Comparison of ENCODE assay signal across 8 cellular contexts in the genomic region with DNA sequence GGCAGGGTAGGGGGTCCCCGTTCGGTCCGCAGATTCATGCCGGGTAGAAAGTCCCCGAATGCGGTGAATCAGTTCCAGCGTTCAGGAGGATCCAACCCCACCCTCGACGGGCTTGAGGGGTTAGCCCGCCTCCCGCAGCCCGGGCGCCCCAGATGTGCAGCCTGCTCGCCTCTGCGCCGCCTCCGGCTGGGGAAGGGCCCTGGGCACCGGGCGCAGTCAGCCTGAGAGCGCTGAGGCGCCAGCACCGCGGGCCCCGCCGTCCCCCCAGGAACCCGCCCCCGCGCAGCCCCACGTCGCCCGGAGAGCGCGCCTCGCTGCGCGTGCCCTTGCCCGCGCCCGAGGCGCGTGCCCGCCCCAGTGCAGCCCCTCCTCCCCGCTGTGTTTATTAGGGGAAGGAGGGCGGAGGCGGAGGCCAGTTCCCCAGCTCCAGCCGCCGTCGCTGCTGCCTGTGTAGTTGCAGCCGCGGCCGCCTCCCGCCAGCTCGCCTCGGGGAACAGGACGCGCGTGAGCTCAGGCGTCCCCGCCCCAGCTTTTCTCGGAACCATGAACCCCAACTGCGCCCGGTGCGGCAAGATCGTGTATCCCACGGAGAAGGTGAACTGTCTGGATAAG. TPM values are rescaled to one million over a fixed set of nuclear protein-coding genes. Genes with fewer than 3 reads are reported as not detected.
DNase-seq lines count a peak whose midpoint lies in the region; ATAC-seq, FAIRE-seq and TF ChIP-seq lines count a peak whose summit lies in the region.

A gene with protein sequence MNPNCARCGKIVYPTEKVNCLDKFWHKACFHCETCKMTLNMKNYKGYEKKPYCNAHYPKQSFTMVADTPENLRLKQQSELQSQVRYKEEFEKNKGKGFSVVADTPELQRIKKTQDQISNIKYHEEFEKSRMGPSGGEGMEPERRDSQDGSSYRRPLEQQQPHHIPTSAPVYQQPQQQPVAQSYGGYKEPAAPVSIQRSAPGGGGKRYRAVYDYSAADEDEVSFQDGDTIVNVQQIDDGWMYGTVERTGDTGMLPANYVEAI (plus strand): TSS at position 412 of the 612 bp plus-strand sequence. CDS start 132 bp downstream, at position 544.

- no peak for FAIRE-seq in A549 (lab: Jason Lieb, UNC)
- no peak for FAIRE-seq in kidney (lab: Jason Lieb, UNC)

- peak; percentile 98 for TF ChIP-seq POLR2A in A549 (IDR thresholded peaks at IDR 0.05; ENCODE audit: low read length)

- H3K4me1 ChIP-seq in A549: peaks cover 31% of the 10 kb centered on the region
- H3K4me1 ChIP-seq in kidney (ENCODE audit: control insufficient read depth in 1 of 2, insufficient read depth in 1 of 2, low read depth in 1 of 2, low read length in 2 of 2): peaks cover 41 to 48% of the 10 kb centered on the region in 2 donors

- no peak for TF ChIP-seq EP300 in A549 (IDR thresholded peaks at IDR 0.05)

- TF ChIP-seq RAD21 in A549 (conservative IDR thresholded peaks at IDR 0.05 in 1 of 2, IDR thresholded peaks at IDR 0.05 in 1 of 2): no peak; a peak in 1 of 5 replicates

- 3% methylated on average over 34 of the region's 65 CpGs for WGBS in A549 (ENCODE audit: missing lambda C conversion rate)

- peak within 1 kb of the TSS; percentile 100 for H3K4me3 Mint-ChIP-seq in central memory CD8-positive, alpha-beta T cell

- intact Hi-C loops in kidney (cut with DNase I): no loop called here

- H3K9me3 ChIP-seq in A549 (no peaks in the 10 kb centered on the region), kidney (ENCODE audit: control insufficient read depth in 1 of 2, low read length in 2 of 2) (no peaks in the 10 kb centered on the region)

- CTCF ChIA-PET in A549 (lab: Yijun Ruan, JAX): interaction anchor here (0.8 to 6.4 kb wide), 18 partner anchors 11 to 305 kb away, joined by 3 to 90 read pairs (median 4); a partner anchor contains a TSS

- H3K4me2 ChIP-seq in A549: peak within 1 kb of the TSS; percentile 78

- no peaks in the 10 kb centered on the region for H3K27me3 Mint-ChIP-seq in central memory CD8-positive, alpha-beta T cell

- H3K27ac ChIP-seq in A549 (peak within 1 kb of the TSS; percentile 98), kidney (ENCODE audit: low read depth in 2 of 2, low read length in 2 of 2) (peak within 1 kb of the TSS; percentile 93)

- no peaks in the 10 kb centered on the region for H3K9me3 Mint-ChIP-seq in central memory CD8-positive, alpha-beta T cell

- peak within 1 kb of the TSS; percentile 92 to 96 for H3K9ac ChIP-seq in kidney (ENCODE audit: low read length in 2 of 2)

- TF ChIP-seq CTCF in A549 (IDR thresholded peaks at IDR 0.05): no peak
- TF ChIP-seq CTCF in kidney (IDR thresholded peaks at IDR 0.05; ENCODE audit: borderline replicate concordance, extremely low read depth, insufficient read depth): no peak

- H3K27ac Mint-ChIP-seq in central memory CD8-positive, alpha-beta T cell (ENCODE audit: low read depth): peak within 1 kb of the TSS; percentile 99

- ATAC-seq in A549 (peak; percentile 48 to 72), GM18858 (IDR thresholded peaks at IDR 0.05; ENCODE audit: unreplicated experiment) (peak; percentile 20), HG03103 (IDR thresholded peaks at IDR 0.05; ENCODE audit: low read depth, unreplicated experiment) (peak; percentile 36)
- ATAC-seq in central memory CD8-positive, alpha-beta T cell (replicated peaks; ENCODE audit: extremely low read depth, poor library complexity, severe bottlenecking): peak; percentile 76

- H3K36me3 ChIP-seq in kidney (ENCODE audit: control insufficient read depth in 1 of 2, insufficient read depth in 2 of 2, low read length in 2 of 2): no peaks in the 10 kb centered on the region

- peaks cover 40% of the 10 kb centered on the region for H3K36me3 Mint-ChIP-seq in central memory CD8-positive, alpha-beta T cell (ENCODE audit: insufficient read depth)

- DNase-seq in A549 (ENCODE audit: low read depth in 1 of 2, low spot score in 1 of 2) (peak; percentile 83 to 90), NCI-H345 (lab: John Stamatoyannopoulos, UW) (peak; percentile 94), kidney (peak; percentile 97)
- peak; percentile 88 for DNase-seq in activated CD4-positive, CD25-positive, alpha-beta regulatory T cell treated with anti-CD3 and anti-CD28 coated beads, Interleukin-2, amount 50 U/mL, for 72 hours
- peak; percentile 77 to 86 for DNase-seq in central memory CD8-positive, alpha-beta T cell (ENCODE audit: low spot score in 2 of 2)
- peak; percentile 90 for DNase-seq in stimulated activated CD4-positive, alpha-beta T cell treated with anti-CD3 and anti-CD28 coated beads, Interleukin-15, amount 100 ng/mL, for 24 hours

- POLR2A ChIA-PET in A549 (lab: Yijun Ruan, JAX): interaction anchor here (0.6 to 6.5 kb wide), 22 partner anchors 8 to 330 kb away, joined by 3 to 83 read pairs (median 6); a partner anchor contains a TSS

- H3K4me1 Mint-ChIP-seq in central memory CD8-positive, alpha-beta T cell: peaks cover 55% of the 10 kb centered on the region

- H3K4me3 ChIP-seq in A549: peak within 1 kb of the TSS; percentile 94
- H3K4me3 ChIP-seq in kidney (ENCODE audit: low read length in 2 of 2): peak within 1 kb of the TSS; percentile 92 to 94

TF ChIP-seq in A549, 52 proteins besides CTCF, POLR2A, EP300 and RAD21 (continues in another document):
- TF ChIP-seq RARB (CRISPR knock-in tag; IDR thresholded peaks at IDR 0.05) (no peak), JUN (IDR thresholded peaks at IDR 0.05) (peak; percentile 88), CEBPB (IDR thresholded peaks at IDR 0.05) (no peak; a peak in 1 of 4 replicates), NPAS2 (CRISPR knock-in tag; IDR thresholded peaks at IDR 0.05; ENCODE audit: borderline replicate concordance) (no peak), HOXA7 (CRISPR knock-in tag; IDR thresholded peaks at IDR 0.05) (no peak), FOXS1 (CRISPR knock-in tag; IDR thresholded peaks at IDR 0.05) (peak; percentile 19; the same call in 1 of the 2 replicates), SREBF2 (IDR thresholded peaks at IDR 0.05) (no peak), HOXB13 (CRISPR knock-in tag; IDR thresholded peaks at IDR 0.05; ENCODE audit: low read depth) (no peak), FOSL2 (IDR thresholded peaks at IDR 0.05) (no peak), FOSL2 (CRISPR knock-in tag; IDR thresholded peaks at IDR 0.05) (no peak), GATA3 (IDR thresholded peaks at IDR 0.05; ENCODE audit: borderline replicate concordance) (peak; percentile 15; the same call in 1 of the 2 replicates), TP53 (CRISPR knock-in tag; IDR thresholded peaks at IDR 0.05) (no peak), MYC (IDR thresholded peaks at IDR 0.05; ENCODE audit: borderline replicate concordance, low read length) (0 out of 2 replicates have a peak, but pooled peaks have one; percentile 27), HOXB5 (CRISPR knock-in tag; IDR thresholded peaks at IDR 0.05) (peak; percentile 81), PHF8 (IDR thresholded peaks at IDR 0.05; ENCODE audit: borderline replicate concordance, low read depth) (peak; percentile 74; the same call in 1 of the 2 replicates)
- TF ChIP-seq, protein P1, sequence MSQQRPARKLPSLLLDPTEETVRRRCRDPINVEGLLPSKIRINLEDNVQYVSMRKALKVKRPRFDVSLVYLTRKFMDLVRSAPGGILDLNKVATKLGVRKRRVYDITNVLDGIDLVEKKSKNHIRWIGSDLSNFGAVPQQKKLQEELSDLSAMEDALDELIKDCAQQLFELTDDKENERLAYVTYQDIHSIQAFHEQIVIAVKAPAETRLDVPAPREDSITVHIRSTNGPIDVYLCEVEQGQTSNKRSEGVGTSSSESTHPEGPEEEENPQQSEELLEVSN (IDR thresholded peaks at IDR 0.05; ENCODE audit: borderline replicate concordance, low read depth): no peak
- TF ChIP-seq, protein P2, sequence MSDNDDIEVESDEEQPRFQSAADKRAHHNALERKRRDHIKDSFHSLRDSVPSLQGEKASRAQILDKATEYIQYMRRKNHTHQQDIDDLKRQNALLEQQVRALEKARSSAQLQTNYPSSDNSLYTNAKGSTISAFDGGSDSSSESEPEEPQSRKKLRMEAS (IDR thresholded peaks at IDR 0.05): peak; percentile 56
- TF ChIP-seq, protein P3, sequence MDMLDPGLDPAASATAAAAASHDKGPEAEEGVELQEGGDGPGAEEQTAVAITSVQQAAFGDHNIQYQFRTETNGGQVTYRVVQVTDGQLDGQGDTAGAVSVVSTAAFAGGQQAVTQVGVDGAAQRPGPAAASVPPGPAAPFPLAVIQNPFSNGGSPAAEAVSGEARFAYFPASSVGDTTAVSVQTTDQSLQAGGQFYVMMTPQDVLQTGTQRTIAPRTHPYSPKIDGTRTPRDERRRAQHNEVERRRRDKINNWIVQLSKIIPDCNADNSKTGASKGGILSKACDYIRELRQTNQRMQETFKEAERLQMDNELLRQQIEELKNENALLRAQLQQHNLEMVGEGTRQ (IDR thresholded peaks at IDR 0.05): peak; percentile 18; the same call in 1 of the 2 replicates
- TF ChIP-seq, protein P4, sequence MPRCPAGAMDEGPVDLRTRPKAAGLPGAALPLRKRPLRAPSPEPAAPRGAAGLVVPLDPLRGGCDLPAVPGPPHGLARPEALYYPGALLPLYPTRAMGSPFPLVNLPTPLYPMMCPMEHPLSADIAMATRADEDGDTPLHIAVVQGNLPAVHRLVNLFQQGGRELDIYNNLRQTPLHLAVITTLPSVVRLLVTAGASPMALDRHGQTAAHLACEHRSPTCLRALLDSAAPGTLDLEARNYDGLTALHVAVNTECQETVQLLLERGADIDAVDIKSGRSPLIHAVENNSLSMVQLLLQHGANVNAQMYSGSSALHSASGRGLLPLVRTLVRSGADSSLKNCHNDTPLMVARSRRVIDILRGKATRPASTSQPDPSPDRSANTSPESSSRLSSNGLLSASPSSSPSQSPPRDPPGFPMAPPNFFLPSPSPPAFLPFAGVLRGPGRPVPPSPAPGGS (IDR thresholded peaks at IDR 0.05): peak; percentile 93; the same call in 2 of the 3 replicates
- TF ChIP-seq, protein P5, sequence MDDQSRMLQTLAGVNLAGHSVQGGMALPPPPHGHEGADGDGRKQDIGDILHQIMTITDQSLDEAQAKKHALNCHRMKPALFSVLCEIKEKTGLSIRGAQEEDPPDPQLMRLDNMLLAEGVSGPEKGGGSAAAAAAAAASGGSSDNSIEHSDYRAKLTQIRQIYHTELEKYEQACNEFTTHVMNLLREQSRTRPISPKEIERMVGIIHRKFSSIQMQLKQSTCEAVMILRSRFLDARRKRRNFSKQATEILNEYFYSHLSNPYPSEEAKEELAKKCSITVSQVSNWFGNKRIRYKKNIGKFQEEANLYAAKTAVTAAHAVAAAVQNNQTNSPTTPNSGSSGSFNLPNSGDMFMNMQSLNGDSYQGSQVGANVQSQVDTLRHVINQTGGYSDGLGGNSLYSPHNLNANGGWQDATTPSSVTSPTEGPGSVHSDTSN (IDR thresholded peaks at IDR 0.05): peak; percentile 17; the same call in 1 of the 2 replicates

RNA-seq across cellular contexts. Expression of the gene that starts here (rescaled TPM):
- 145 and 152 TPM in 2 replicates for polyA plus RNA-seq in A549 (2011; rRNA removed)
- 201 and 252 TPM in 2 replicates for polyA plus RNA-seq in A549 (2012; cell fraction: cytosol; rRNA removed)
- polyA plus RNA-seq in A549 (2012; cell fraction: nucleus; rRNA removed): 247 and 316 TPM in 2 replicates
- polyA plus RNA-seq in A549 (2017; fragmentation: RNase III; extraction: RNeasy Plus Mini Kit Qiagen cat#74134 plus additional on column Dnase treatment): 281 to 312 TPM (median 287 TPM) in 3 replicates
- 197 TPM in 2 replicates for polyA minus RNA-seq in A549 (2011; rRNA and poly(A)+ RNA removed)
- 138 TPM for total RNA-seq in kidney
- polyA plus RNA-seq in kidney (ENCODE audit: insufficient read depth, low read depth, low replicate concordance): 62.5 TPM

Comparison
In these comparisons a context has a peak if more than half of its experiments do, and no peak if none do; other contexts are left out.
1. Peak in every context shown above with its lines: DNase-seq, ATAC-seq, H3K4me3 ChIP-seq and H3K27ac ChIP-seq.
2. ATAC-seq: peak in every context shown above with its lines; median percentile 76 in central memory CD8-positive, alpha-beta T cell; 60 in A549; 36 in HG03103; 20 in GM18858.